Comparison of ENCODE assay signal across 1 cellular context in genomic region chr9:130454812-130455325, GRCh38.
TF ChIP-seq lines count a peak whose summit lies in the region.

No MANE protein-coding gene starts in this region.

TF ChIP-seq in endothelial cell of umbilical vein, 7 proteins besides CTCF, POLR2A, EP300 and RAD21:
- TF ChIP-seq MAX (IDR thresholded peaks at IDR 0.05; ENCODE audit: insufficient read depth, insufficient read length) (no peak), MYC (IDR thresholded peaks at IDR 0.05; ENCODE audit: low read depth, low read length) (no peak), FOS (IDR thresholded peaks at IDR 0.05; ENCODE audit: borderline replicate concordance, insufficient read depth, low read length) (no peak), JUN (IDR thresholded peaks at IDR 0.05; ENCODE audit: borderline replicate concordance, insufficient read depth, insufficient read length, low read depth) (no peak)
